Comparison of ENCODE assay signal across 14 cellular contexts in the genomic region with DNA sequence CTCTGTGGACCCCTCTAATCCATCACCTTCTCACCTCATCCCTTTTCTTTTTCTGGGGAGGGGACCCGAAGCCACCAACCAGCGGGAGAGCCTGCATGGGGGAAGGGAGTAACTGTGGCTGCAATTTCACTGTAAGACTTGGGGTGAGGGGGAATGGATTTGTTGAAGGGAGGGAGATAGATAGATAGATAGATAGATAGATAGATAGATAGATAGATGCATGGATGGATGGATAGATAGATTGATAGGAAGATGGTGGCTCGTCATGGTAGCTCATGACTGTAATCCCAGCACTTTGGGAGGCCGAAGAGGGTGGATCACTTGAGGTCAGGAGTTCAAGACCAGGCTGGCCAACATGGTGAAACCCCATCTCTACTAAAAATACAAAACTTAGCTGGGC. TPM values are rescaled to one million over a fixed set of nuclear protein-coding genes. Genes with fewer than 3 reads are reported as not detected.
"Had no signal": no experiment of that assay in that cellular context is flagged by ENCODE, and none has a peak within 500 bp of the region (broad histone marks: within the 10 kb centered on the region; RNA-seq: fewer than 3 reads in every experiment).

No MANE protein-coding gene starts in this region.

RNA-seq across cellular contexts. Expression of a gene that starts 3.1 kb away (rescaled TPM):
- total RNA-seq: activated B cell treated with CpG ODN at 0.5 μM for 24 hours, adrenal gland, bronchial epithelial cell, Right ventricle myocardium inferior, SK-MEL-5 had no signal

RNA-seq across cellular contexts. Expression of a gene that starts 47.3 kb away (rescaled TPM):
- total RNA-seq: activated B cell treated with CpG ODN at 0.5 μM for 24 hours; activated CD4-positive, alpha-beta memory T cell treated with anti-CD3 and anti-CD28 coated beads for 36 hours; activated naive CD4-positive, alpha-beta T cell treated with anti-CD3 and anti-CD28 coated beads for 36 hours; activated naive CD4-positive, alpha-beta T cell treated with anti-CD3 and anti-CD28 coated beads, Interleukin-2, amount 50 U/mL, for 72 hours; activated T-cell treated with anti-CD3 and anti-CD28 coated beads, Interleukin-2, amount 50 U/mL, for 4 hours; activated T-helper 1 cell treated with anti-CD3 and anti-CD28 coated beads, Interleukin-12 subunit alpha, Interleukin-12 subunit beta, Interleukin-2, Interleukin-4 antibody, amounts not matched to agents 30 ng/mL and 10 ng/mL and 1 ng/mL, durations not matched to agents 14 hours and 24 hours and 36 hours; adrenal gland; astrocyte; bronchial epithelial cell; M059J; PC-3; Right ventricle myocardium inferior; SK-MEL-5; T-cell had no signal
- polyA plus RNA-seq: adrenal gland had no signal
